In the genomic region with DNA sequence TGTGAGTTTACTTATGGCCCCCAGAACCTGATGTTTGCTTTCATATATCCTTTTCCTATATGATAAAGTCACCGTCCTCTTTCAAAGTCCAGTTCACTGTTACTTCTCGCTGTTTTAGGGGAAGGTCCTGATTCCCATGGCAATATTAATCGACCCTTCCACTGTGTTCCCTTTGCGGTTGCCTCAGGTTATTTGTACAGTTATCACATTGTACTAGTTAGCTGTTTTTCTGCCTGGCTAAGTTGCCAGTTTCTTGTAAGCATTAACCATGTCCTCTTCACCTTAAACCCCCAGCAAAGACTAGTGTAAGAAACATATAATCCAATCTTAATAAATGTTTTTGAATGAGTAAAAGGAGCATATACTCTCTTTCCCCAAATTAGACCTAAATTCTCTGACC, we compare ENCODE assay signal across 1 cellular context.
TF ChIP-seq lines count a peak whose summit lies in the region.

No MANE protein-coding gene starts in this region.

TF ChIP-seq in SK-N-SH, 30 proteins besides CTCF, POLR2A, EP300 and RAD21 (continued from another document):
- TF ChIP-seq REST (IDR thresholded peaks at IDR 0.05; ENCODE audit: low read depth, low read length) (no peak), FOXJ3 (CRISPR knock-in tag; IDR thresholded peaks at IDR 0.05) (no peak), JUND (IDR thresholded peaks at IDR 0.05) (no peak), GATA2 (CRISPR knock-in tag; IDR thresholded peaks at IDR 0.05) (no peak), RXRA (IDR thresholded peaks at IDR 0.05; ENCODE audit: borderline replicate concordance, low read depth) (no peak), ZBTB33 (IDR thresholded peaks at IDR 0.05; ENCODE audit: borderline replicate concordance, low read depth) (no peak), MXI1 (IDR thresholded peaks at IDR 0.05; ENCODE audit: low read depth, low read length) (no peak), POLR2AphosphoS5 (IDR thresholded peaks at IDR 0.05; ENCODE audit: low read depth, low read length) (no peak), SMC3 (IDR thresholded peaks at IDR 0.05; ENCODE audit: low read depth, low read length) (no peak)
